8 cellular contexts compared by ENCODE assay signal in the genomic region with DNA sequence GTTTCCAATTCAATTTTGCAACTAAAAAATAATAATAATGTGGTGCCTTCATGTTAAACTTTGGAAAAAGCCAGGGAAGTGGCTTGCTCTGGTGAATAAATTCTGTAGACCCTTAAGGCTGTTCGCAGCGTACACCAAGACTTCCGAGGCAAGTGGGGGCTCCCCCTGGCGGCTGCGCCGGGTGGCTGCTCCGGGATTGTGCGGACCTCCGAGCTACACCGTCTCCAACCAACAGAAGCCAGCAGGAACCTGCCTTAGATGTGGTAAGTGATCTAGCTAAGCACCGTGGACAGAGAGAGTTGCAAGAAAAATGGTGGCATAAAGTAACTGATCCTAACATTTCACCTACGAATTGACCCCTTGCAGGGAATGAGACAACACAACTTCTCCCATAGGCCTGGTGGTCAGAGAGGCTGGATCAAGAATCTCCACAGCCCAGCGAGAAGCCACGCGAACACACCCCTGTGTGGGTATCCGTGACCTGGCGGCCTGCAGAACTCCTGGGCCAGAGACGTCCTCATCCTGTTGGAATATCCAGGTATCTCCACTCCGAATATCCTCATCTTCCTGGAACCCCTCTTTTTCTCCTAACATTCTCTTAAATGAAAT.
DNase-seq lines count a peak whose midpoint lies in the region; ATAC-seq lines count a peak whose summit lies in the region.

No MANE protein-coding gene starts in this region.

- 32 to 34% methylated on average over 19 of the region's 19 CpGs for WGBS in ectodermal cell, 2 experiments

- DNase-seq in D341Med (ENCODE audit: low spot score) (peak; percentile 53), KG1 (lab: John Stamatoyannopoulos, UW) (peak; percentile 2), lung microvascular endothelial cell (ENCODE audit: low read depth in 2 of 2) (peak; percentile 3 to 59), NK-92 (lab: John Stamatoyannopoulos, UW; ENCODE audit: unreplicated experiment) (no peak)
- peak; percentile 78 for DNase-seq in activated CD4-positive, alpha-beta T cell treated with anti-CD3 and anti-CD28 coated beads for 48 hours
- peak; percentile 20 to 29 (median 23) for DNase-seq in stimulated activated CD4-positive, alpha-beta T cell treated with anti-CD3 and anti-CD28 coated beads, TNF-alpha, amount 100 ng/mL, for 4 hours (ENCODE audit: low read depth in 3 of 3)

- ATAC-seq in GM21390 (IDR thresholded peaks at IDR 0.05; ENCODE audit: unreplicated experiment) = peak; percentile 95

- no peak overlapping the region for H3K27ac ChIP-seq in ectodermal cell (ENCODE audit: insufficient read depth, low read depth, low read length, poor library complexity, severe bottlenecking)

- no peaks in the 10 kb centered on the region for H3K36me3 ChIP-seq in ectodermal cell (ENCODE audit: control insufficient read depth, insufficient read depth, low read length)

- H3K4me1 ChIP-seq in ectodermal cell (ENCODE audit: control insufficient read depth, insufficient read depth, low read length) = no peaks in the 10 kb centered on the region

- H3K4me3 ChIP-seq in ectodermal cell (ENCODE audit: insufficient read depth, low read depth, low read length) = peak overlapping the region; percentile 36

- H3K9me3 ChIP-seq in ectodermal cell (ENCODE audit: control insufficient read depth, low read length) = peaks cover 3% of the 10 kb centered on the region

- H3K27me3 ChIP-seq in ectodermal cell (ENCODE audit: control insufficient read depth, insufficient read depth, low read length, poor library complexity, severe bottlenecking) = no peaks in the 10 kb centered on the region
